Comparison of ENCODE assay signal across 8 cellular contexts in the genomic region with DNA sequence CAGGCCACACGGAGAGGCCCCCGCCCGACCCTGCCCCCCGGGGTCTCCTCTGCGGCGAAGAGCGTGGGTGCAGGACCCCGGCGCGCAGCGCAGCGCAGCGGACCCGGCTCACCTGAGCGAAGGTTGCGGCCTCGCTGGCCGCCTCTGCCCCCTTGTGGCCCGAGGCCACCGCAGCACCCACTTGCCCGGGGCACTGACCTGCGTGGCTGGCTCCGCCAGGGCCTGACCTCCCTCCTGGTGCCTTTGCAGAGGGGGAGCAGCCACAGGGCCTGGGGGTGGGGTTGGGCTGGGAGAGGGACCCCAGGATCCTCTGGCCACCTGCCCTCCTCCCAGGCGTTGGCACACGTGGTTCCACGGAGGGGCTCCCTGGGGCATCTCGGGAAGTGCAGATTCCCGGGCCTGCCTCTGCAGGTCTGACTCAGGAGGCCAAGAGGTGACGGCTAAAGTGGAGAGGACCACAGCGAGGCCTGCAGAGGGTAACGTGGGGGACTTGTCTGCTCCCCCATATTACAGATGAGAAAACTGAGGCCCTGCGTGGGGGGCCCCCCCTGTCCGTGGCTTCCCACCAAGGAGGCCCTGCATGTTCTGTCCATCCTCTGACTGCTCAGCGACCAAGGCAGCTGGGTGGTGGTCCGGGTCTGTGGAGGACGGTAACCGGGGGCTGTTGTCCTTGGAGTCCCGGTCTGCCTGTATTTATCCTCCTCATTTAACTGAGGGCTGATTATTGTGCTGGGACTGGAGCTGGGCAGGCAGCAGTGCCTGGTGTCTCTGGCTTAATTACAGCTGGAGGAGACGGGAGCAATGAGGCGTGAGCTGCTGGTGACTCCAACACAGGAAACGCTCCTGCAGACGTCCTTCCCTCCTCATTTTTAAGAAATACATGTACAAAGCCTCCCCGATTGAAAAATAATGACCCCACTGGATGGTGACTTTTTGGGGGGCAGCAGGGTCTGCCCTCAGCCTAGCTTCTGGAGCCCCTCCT.
DNase-seq lines count a peak whose midpoint lies in the region; ATAC-seq, FAIRE-seq and TF ChIP-seq lines count a peak whose summit lies in the region.

No MANE protein-coding gene starts in this region.

- no peaks in the 10 kb centered on the region for H3K36me3 Mint-ChIP-seq in stimulated activated effector memory CD8-positive, alpha-beta T cell treated with anti-CD3 and anti-CD28 coated beads, Interleukin-12 subunit alpha, Interleukin-12 subunit beta, amount 100 ng/mL, for 72 hours

- H3F3A ChIP-seq in GM23248 (ENCODE audit: insufficient read depth) = no peaks in the 10 kb centered on the region

- H3K27ac Mint-ChIP-seq in stimulated activated effector memory CD8-positive, alpha-beta T cell treated with anti-CD3 and anti-CD28 coated beads, Interleukin-12 subunit alpha, Interleukin-12 subunit beta, amount 100 ng/mL, for 72 hours = no peak overlapping the region

- H2AFZ ChIP-seq in GM23248 = no peak overlapping the region

- peak; percentile 67 for ATAC-seq in stimulated activated effector memory CD8-positive, alpha-beta T cell treated with anti-CD3 and anti-CD28 coated beads, Interleukin-12 subunit alpha, Interleukin-12 subunit beta, amount 100 ng/mL, for 72 hours
- no peak for ATAC-seq in HG02678 (IDR thresholded peaks at IDR 0.05; ENCODE audit: unreplicated experiment)

- H3K9me3 Mint-ChIP-seq in stimulated activated effector memory CD8-positive, alpha-beta T cell treated with anti-CD3 and anti-CD28 coated beads, Interleukin-12 subunit alpha, Interleukin-12 subunit beta, amount 100 ng/mL, for 72 hours = no peaks in the 10 kb centered on the region

- no peaks in the 10 kb centered on the region for H4K20me1 ChIP-seq in GM23248 (ENCODE audit: insufficient read depth)

- H3K27me3 ChIP-seq in GM23248 (replicated peaks; ENCODE audit: insufficient read depth) = peaks cover 16% of the 10 kb centered on the region; the same call in 1 of the 2 replicates

- H3K4me1 Mint-ChIP-seq in stimulated activated effector memory CD8-positive, alpha-beta T cell treated with anti-CD3 and anti-CD28 coated beads, Interleukin-12 subunit alpha, Interleukin-12 subunit beta, amount 100 ng/mL, for 72 hours = peaks cover 15% of the 10 kb centered on the region

- intact Hi-C loops in kidney (cut with DNase I) = no loop called here

- H3K4me2 ChIP-seq in GM23248 (ENCODE audit: unreplicated experiment) = no peak overlapping the region

- in situ Hi-C loops in GM23248 (cut with MboI) = no loop called here

- FAIRE-seq in RCC 7860 (lab: Jason Lieb, UNC) (no peak), kidney (lab: Jason Lieb, UNC) (no peak)

- no peaks in the 10 kb centered on the region for H3K79me2 ChIP-seq in GM23248 (ENCODE audit: insufficient read depth)

- DNase-seq in AG20443 (ENCODE audit: low spot score) = peak; percentile 68
- peak; percentile 51 for DNase-seq in GM23248
- DNase-seq in RCC 7860 (ENCODE audit: low spot score) = peak; percentile 26
- peak; percentile 54 for DNase-seq in astrocyte of the hippocampus (ENCODE audit: low read depth, low spot score)
- DNase-seq in kidney = no peak
- DNase-seq in stimulated activated effector memory CD8-positive, alpha-beta T cell treated with anti-CD3 and anti-CD28 coated beads, Interleukin-12 subunit alpha, Interleukin-12 subunit beta, amount 100 ng/mL, for 72 hours (ENCODE audit: low spot score in 2 of 2) = peak in 1 of 2 donors; percentile 28
- DNase-seq in NCI-H128 (lab: John Stamatoyannopoulos, UW; ENCODE audit: unreplicated experiment) = no peak

- no peaks in the 10 kb centered on the region for H3K9me2 ChIP-seq in GM23248 (ENCODE audit: insufficient read depth)

- no peaks in the 10 kb centered on the region for H3K9me3 ChIP-seq in GM23248 (ENCODE audit: low read depth)
- no peaks in the 10 kb centered on the region for H3K9me3 ChIP-seq in kidney (ENCODE audit: control insufficient read depth in 1 of 2, low read length in 2 of 2)

- peak; percentile 57 for TF ChIP-seq CTCF in kidney (IDR thresholded peaks at IDR 0.05; ENCODE audit: borderline replicate concordance, extremely low read depth, insufficient read depth)

- H3K27ac ChIP-seq in GM23248 (no peak overlapping the region), kidney (ENCODE audit: low read depth in 2 of 2, low read length in 2 of 2) (no peak overlapping the region)

- H3K9ac ChIP-seq in GM23248 (no peak overlapping the region), kidney (ENCODE audit: low read length in 2 of 2) (no peak overlapping the region)

- 31 to 32% methylated on average over 34 of the region's 43 CpGs for WGBS in GM23248 (ENCODE audit: low coverage in 1 of 2, low lambda C conversion rate in 2 of 2, missing lambda C conversion rate in 2 of 2), 2 experiments

- H3K36me3 ChIP-seq in GM23248 (ENCODE audit: low read depth) (no peaks in the 10 kb centered on the region), kidney (ENCODE audit: control insufficient read depth in 1 of 2, insufficient read depth in 2 of 2, low read length in 2 of 2) (no peaks in the 10 kb centered on the region)

- H3K4me3 ChIP-seq in GM23248 = no peak overlapping the region
- H3K4me3 ChIP-seq in kidney (ENCODE audit: low read length in 2 of 2) = no peak overlapping the region

- H3K4me1 ChIP-seq in GM23248 (ENCODE audit: insufficient read depth) (no peaks in the 10 kb centered on the region), kidney (ENCODE audit: control insufficient read depth in 1 of 2, insufficient read depth in 1 of 2, low read depth in 1 of 2, low read length in 2 of 2) (no peaks in the 10 kb centered on the region)

- H3K4me3 Mint-ChIP-seq in stimulated activated effector memory CD8-positive, alpha-beta T cell treated with anti-CD3 and anti-CD28 coated beads, Interleukin-12 subunit alpha, Interleukin-12 subunit beta, amount 100 ng/mL, for 72 hours = no peak overlapping the region

Comparison
In these comparisons a context has a peak if more than half of its experiments do, and no peak if none do; other contexts are left out.
1. DNase-seq: peak in AG20443 (single experiment), GM23248 (single experiment), RCC 7860 (single experiment) and astrocyte of the hippocampus (single experiment); none in kidney (single experiment) and NCI-H128 (single experiment).